29 cellular contexts compared by ENCODE assay signal in the genomic region with DNA sequence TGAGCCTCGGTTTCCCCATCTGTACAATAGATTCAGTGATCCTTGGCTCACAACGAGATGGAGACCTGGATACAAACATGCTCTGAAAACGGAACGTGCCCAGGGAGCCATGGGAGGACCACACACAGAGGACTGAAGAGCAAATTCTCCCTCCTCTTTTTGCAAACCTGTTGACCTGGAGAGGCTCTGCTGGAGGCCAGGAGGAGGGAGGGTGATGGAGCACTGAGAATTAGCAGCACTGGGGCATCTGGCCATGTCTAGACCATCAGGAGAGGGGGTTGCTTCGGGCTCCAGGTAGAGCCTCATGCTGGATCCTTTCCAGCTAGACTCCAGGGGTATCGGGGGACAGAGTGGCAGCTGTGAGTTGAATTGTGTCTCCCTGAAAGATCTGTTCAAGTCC.
"Had no signal": no experiment of that assay in that cellular context is flagged by ENCODE, and none has a peak within 500 bp of the region (broad histone marks: within the 10 kb centered on the region; RNA-seq: fewer than 3 reads in every experiment).

No MANE protein-coding gene starts in this region.

- H3K36me3 ChIP-seq: esophagus squamous epithelium, pancreas, right lobe of liver, thyroid gland had no signal

- H3K4me3 Mint-ChIP-seq: immature natural killer cell; memory B cell; mesothelial cell of epicardium; naive B cell; nephron; stimulated activated naive CD8-positive, alpha-beta T cell treated with anti-CD3 and anti-CD28 coated beads, Interleukin-15, amount 100 ng/mL, for 72 hours had no signal

- H3K9me3 Mint-ChIP-seq: immature natural killer cell; mesothelial cell of epicardium; nephron; stimulated activated naive CD8-positive, alpha-beta T cell treated with anti-CD3 and anti-CD28 coated beads, Interleukin-15, amount 100 ng/mL, for 72 hours had no signal

- H3K9me3 ChIP-seq: esophagus squamous epithelium, mucosa of descending colon, pancreas, right lobe of liver, thyroid gland had no signal

- H3K4me1 ChIP-seq: pancreas, right lobe of liver, thyroid gland had no signal

- H3K4me1 Mint-ChIP-seq: immature natural killer cell; mesothelial cell of epicardium; nephron; stimulated activated naive CD8-positive, alpha-beta T cell treated with anti-CD3 and anti-CD28 coated beads, Interleukin-15, amount 100 ng/mL, for 72 hours had no signal

- H3K27ac Mint-ChIP-seq: immature natural killer cell; memory B cell; mesothelial cell of epicardium; naive B cell; nephron; progenitor cell of endocrine pancreas; stimulated activated naive CD8-positive, alpha-beta T cell treated with anti-CD3 and anti-CD28 coated beads, Interleukin-15, amount 100 ng/mL, for 72 hours had no signal

- ATAC-seq: mucosa of descending colon; pancreas; right lobe of liver; stimulated activated naive CD8-positive, alpha-beta T cell treated with anti-CD3 and anti-CD28 coated beads, Interleukin-15, amount 100 ng/mL, for 72 hours had no signal

- H3K27ac ChIP-seq: coronary artery, esophagus squamous epithelium, pancreas, right lobe of liver, thyroid gland had no signal

- H3K36me3 Mint-ChIP-seq: immature natural killer cell, memory B cell, mesothelial cell of epicardium had no signal

- H3K4me3 ChIP-seq: coronary artery, esophagus squamous epithelium, lung, mucosa of descending colon, pancreas, right lobe of liver, smooth muscle cell, thyroid gland had no signal

- DNase-seq: central memory CD4-positive, alpha-beta T cell; dermis blood vessel endothelial cell; effector memory CD4-positive, alpha-beta T cell; erythroblast; esophagus squamous epithelium; foreskin melanocyte; glutamatergic neuron; hypothalamus; immature natural killer cell; mucosa of descending colon; naive B cell; occipital lobe; pancreas; right lobe of liver; stimulated activated CD4-positive, alpha-beta T cell treated with anti-CD3 and anti-CD28 coated beads, Interleukin-12 subunit alpha, Interleukin-12 subunit beta, amount 100 ng/mL, for 4 hours; stimulated activated CD4-positive, alpha-beta T cell treated with anti-CD3 and anti-CD28 coated beads, Interleukin-1b, Interleukin-23, amount 100 ng/mL, for 48 hours; stimulated activated CD4-positive, alpha-beta T cell treated with anti-CD3 and anti-CD28 coated beads, Interleukin-4, amount 100 ng/mL, for 1 hour; stimulated activated CD8-positive, alpha-beta memory T cell treated with anti-CD3 and anti-CD28 coated beads, Interleukin-4, amount 100 ng/mL, for 48 hours; stimulated activated naive CD4-positive, alpha-beta T cell; stimulated activated naive CD8-positive, alpha-beta T cell treated with anti-CD3 and anti-CD28 coated beads, Interleukin-15, amount 100 ng/mL, for 72 hours; thyroid gland; trophoblast cell had no signal

- H3K27me3 ChIP-seq: pancreas, right lobe of liver, thyroid gland had no signal
